Comparison of ENCODE assay signal across 1 cellular context in the genomic region with DNA sequence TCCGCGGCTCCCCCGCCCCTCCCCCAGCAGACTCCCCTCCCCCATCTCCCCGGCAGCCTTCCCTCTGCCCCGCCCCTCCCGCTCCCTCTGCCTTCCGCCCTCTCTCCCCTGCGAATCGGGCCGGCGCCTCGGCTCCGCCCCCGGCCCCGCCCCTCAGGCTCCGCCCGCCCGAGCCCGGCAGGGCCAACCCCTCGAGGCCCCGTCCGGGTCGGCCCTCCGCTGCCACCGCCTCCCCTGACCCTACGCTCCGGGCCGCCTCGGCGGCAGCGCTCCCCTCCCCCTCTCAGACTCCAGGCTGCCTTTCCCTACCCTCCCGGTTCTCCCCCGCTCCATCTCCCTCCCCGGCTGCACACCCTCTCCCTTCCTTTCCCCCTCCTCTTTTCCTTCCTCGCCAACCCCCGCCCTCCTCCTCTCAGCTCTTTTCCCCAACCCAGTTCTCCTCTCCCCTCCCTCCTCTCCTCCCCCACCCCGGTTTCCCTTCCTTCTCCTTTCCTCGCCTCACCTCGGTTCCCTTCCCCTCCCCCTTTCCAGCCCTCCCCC.
TF ChIP-seq lines count a peak whose summit lies in the region.

No MANE protein-coding gene starts in this region.

TF ChIP-seq in K562, 482 proteins besides CTCF, POLR2A, EP300 and RAD21 (continued from another document and continues in another):
- peak in 1 of 2 experiments; percentile 53; a peak in 1 of 4 replicates for TF ChIP-seq NONO (IDR thresholded peaks at IDR 0.05; ENCODE audit: low read depth in 2 of 2, low read length in 1 of 2)
- TF ChIP-seq, protein P1, sequence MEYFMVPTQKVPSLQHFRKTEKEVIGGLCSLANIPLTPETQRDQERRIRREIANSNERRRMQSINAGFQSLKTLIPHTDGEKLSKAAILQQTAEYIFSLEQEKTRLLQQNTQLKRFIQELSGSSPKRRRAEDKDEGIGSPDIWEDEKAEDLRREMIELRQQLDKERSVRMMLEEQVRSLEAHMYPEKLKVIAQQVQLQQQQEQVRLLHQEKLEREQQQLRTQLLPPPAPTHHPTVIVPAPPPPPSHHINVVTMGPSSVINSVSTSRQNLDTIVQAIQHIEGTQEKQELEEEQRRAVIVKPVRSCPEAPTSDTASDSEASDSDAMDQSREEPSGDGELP (CRISPR knock-in tag; IDR thresholded peaks at IDR 0.05; ENCODE audit: borderline replicate concordance): 0 out of 2 replicates have a peak, but pooled peaks have one; percentile 22
- no peak for TF ChIP-seq NR3C1 (CRISPR knock-in tag; IDR thresholded peaks at IDR 0.05)
- TF ChIP-seq TCFL5 (CRISPR knock-in tag; conservative IDR thresholded peaks at IDR 0.05): no peak
- TF ChIP-seq, protein P2, sequence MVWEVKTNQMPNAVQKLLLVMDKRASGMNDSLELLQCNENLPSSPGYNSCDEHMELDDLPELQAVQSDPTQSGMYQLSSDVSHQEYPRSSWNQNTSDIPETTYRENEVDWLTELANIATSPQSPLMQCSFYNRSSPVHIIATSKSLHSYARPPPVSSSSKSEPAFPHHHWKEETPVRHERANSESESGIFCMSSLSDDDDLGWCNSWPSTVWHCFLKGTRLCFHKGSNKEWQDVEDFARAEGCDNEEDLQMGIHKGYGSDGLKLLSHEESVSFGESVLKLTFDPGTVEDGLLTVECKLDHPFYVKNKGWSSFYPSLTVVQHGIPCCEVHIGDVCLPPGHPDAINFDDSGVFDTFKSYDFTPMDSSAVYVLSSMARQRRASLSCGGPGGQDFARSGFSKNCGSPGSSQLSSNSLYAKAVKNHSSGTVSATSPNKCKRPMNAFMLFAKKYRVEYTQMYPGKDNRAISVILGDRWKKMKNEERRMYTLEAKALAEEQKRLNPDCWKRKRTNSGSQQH (CRISPR knock-in tag; IDR thresholded peaks at IDR 0.05): peak; percentile 55; the same call in 1 of the 2 replicates
- peak; percentile 75 for TF ChIP-seq NCOA1 (IDR thresholded peaks at IDR 0.05; ENCODE audit: low read depth)
- TF ChIP-seq SAFB2 (IDR thresholded peaks at IDR 0.05; ENCODE audit: borderline replicate concordance, low read depth, low read length, severe bottlenecking): no peak
- no peak for TF ChIP-seq BDP1 (IDR thresholded peaks at IDR 0.05; ENCODE audit: insufficient read depth, insufficient read length)
- no peak for TF ChIP-seq CREBBP (IDR thresholded peaks at IDR 0.05; ENCODE audit: low read depth, low read length)
- no peak for TF ChIP-seq KAT2B (IDR thresholded peaks at IDR 0.05; ENCODE audit: low read depth, low read length)
- TF ChIP-seq STAT5B (CRISPR knock-in tag; IDR thresholded peaks at IDR 0.05): no peak
- TF ChIP-seq EWSR1 (IDR thresholded peaks at IDR 0.05; ENCODE audit: borderline replicate concordance, low read depth, partially characterized antibody): no peak
- TF ChIP-seq PHTF2 (CRISPR knock-in tag; IDR thresholded peaks at IDR 0.05): no peak
- TF ChIP-seq POLR2AphosphoS5 (IDR thresholded peaks at IDR 0.05; ENCODE audit: control insufficient read depth, insufficient read depth, low read depth, low read length): 0 out of 2 replicates have a peak, but pooled peaks have one; percentile 33
- TF ChIP-seq, protein P3, sequence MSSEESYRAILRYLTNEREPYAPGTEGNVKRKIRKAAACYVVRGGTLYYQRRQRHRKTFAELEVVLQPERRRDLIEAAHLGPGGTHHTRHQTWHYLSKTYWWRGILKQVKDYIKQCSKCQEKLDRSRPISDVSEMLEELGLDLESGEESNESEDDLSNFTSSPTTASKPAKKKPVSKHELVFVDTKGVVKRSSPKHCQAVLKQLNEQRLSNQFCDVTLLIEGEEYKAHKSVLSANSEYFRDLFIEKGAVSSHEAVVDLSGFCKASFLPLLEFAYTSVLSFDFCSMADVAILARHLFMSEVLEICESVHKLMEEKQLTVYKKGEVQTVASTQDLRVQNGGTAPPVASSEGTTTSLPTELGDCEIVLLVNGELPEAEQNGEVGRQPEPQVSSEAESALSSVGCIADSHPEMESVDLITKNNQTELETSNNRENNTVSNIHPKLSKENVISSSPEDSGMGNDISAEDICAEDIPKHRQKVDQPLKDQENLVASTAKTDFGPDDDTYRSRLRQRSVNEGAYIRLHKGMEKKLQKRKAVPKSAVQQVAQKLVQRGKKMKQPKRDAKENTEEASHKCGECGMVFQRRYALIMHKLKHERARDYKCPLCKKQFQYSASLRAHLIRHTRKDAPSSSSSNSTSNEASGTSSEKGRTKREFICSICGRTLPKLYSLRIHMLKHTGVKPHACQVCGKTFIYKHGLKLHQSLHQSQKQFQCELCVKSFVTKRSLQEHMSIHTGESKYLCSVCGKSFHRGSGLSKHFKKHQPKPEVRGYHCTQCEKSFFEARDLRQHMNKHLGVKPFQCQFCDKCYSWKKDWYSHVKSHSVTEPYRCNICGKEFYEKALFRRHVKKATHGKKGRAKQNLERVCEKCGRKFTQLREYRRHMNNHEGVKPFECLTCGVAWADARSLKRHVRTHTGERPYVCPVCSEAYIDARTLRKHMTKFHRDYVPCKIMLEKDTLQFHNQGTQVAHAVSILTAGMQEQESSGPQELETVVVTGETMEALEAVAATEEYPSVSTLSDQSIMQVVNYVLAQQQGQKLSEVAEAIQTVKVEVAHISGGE (CRISPR knock-in tag; IDR thresholded peaks at IDR 0.05): peak in 1 of 3 experiments; percentile 53; a peak in 2 of 6 replicates
- TF ChIP-seq TARDBP (IDR thresholded peaks at IDR 0.05): peak; percentile 91
- TF ChIP-seq YY1 (IDR thresholded peaks at IDR 0.05; ENCODE audit: borderline replicate concordance in 1 of 3, control insufficient read depth in 1 of 3, extremely low read depth in 1 of 3, insufficient read depth in 3 of 3, insufficient read length in 1 of 3, insufficient replicate concordance in 2 of 3, low read depth in 1 of 3, low read length in 2 of 3): peak in 2 of 3 experiments; percentile 26 to 59
- 0 out of 2 replicates have a peak, but pooled peaks have one; percentile 22 for TF ChIP-seq KDM2B (CRISPR knock-in tag; IDR thresholded peaks at IDR 0.05)
- no peak for TF ChIP-seq CBX5 (IDR thresholded peaks at IDR 0.05; ENCODE audit: borderline replicate concordance, low read depth)
- TF ChIP-seq POLR2B (IDR thresholded peaks at IDR 0.05; ENCODE audit: low read depth, partially characterized antibody): peak; percentile 83
- TF ChIP-seq DDX20 (tag; IDR thresholded peaks at IDR 0.05; ENCODE audit: low read depth): no peak
- TF ChIP-seq RBM15 (IDR thresholded peaks at IDR 0.05; ENCODE audit: insufficient read depth, low read length): no peak
- TF ChIP-seq, protein P4, sequence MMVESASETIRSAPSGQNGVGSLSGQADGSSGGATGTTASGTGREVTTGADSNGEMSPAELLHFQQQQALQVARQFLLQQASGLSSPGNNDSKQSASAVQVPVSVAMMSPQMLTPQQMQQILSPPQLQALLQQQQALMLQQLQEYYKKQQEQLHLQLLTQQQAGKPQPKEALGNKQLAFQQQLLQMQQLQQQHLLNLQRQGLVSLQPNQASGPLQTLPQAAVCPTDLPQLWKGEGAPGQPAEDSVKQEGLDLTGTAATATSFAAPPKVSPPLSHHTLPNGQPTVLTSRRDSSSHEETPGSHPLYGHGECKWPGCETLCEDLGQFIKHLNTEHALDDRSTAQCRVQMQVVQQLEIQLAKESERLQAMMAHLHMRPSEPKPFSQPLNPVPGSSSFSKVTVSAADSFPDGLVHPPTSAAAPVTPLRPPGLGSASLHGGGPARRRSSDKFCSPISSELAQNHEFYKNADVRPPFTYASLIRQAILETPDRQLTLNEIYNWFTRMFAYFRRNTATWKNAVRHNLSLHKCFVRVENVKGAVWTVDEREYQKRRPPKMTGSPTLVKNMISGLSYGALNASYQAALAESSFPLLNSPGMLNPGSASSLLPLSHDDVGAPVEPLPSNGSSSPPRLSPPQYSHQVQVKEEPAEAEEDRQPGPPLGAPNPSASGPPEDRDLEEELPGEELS (CRISPR knock-in tag; IDR thresholded peaks at IDR 0.05; ENCODE audit: borderline replicate concordance): no peak
- no peak for TF ChIP-seq NELFE (IDR thresholded peaks at IDR 0.05; ENCODE audit: insufficient read depth, insufficient read length)
- TF ChIP-seq, protein P5, sequence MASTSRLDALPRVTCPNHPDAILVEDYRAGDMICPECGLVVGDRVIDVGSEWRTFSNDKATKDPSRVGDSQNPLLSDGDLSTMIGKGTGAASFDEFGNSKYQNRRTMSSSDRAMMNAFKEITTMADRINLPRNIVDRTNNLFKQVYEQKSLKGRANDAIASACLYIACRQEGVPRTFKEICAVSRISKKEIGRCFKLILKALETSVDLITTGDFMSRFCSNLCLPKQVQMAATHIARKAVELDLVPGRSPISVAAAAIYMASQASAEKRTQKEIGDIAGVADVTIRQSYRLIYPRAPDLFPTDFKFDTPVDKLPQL (IDR thresholded peaks at IDR 0.05; ENCODE audit: extremely low read depth, insufficient read length): no peak
- TF ChIP-seq, protein P6, sequence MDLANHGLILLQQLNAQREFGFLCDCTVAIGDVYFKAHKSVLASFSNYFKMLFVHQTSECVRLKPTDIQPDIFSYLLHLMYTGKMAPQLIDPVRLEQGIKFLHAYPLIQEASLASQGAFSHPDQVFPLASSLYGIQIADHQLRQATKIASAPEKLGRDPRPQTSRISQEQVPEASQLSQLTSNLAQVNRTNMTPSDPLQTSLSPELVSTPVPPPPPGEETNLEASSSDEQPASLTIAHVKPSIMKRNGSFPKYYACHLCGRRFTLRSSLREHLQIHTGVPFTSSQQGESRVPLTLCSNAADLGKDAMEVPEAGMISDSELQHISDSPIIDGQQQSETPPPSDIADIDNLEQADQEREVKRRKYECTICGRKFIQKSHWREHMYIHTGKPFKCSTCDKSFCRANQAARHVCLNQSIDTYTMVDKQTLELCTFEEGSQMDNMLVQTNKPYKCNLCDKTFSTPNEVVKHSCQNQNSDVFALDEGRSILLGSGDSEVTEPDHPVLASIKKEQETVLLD (IDR thresholded peaks at IDR 0.05): peak; percentile 80
- TF ChIP-seq, protein P7, sequence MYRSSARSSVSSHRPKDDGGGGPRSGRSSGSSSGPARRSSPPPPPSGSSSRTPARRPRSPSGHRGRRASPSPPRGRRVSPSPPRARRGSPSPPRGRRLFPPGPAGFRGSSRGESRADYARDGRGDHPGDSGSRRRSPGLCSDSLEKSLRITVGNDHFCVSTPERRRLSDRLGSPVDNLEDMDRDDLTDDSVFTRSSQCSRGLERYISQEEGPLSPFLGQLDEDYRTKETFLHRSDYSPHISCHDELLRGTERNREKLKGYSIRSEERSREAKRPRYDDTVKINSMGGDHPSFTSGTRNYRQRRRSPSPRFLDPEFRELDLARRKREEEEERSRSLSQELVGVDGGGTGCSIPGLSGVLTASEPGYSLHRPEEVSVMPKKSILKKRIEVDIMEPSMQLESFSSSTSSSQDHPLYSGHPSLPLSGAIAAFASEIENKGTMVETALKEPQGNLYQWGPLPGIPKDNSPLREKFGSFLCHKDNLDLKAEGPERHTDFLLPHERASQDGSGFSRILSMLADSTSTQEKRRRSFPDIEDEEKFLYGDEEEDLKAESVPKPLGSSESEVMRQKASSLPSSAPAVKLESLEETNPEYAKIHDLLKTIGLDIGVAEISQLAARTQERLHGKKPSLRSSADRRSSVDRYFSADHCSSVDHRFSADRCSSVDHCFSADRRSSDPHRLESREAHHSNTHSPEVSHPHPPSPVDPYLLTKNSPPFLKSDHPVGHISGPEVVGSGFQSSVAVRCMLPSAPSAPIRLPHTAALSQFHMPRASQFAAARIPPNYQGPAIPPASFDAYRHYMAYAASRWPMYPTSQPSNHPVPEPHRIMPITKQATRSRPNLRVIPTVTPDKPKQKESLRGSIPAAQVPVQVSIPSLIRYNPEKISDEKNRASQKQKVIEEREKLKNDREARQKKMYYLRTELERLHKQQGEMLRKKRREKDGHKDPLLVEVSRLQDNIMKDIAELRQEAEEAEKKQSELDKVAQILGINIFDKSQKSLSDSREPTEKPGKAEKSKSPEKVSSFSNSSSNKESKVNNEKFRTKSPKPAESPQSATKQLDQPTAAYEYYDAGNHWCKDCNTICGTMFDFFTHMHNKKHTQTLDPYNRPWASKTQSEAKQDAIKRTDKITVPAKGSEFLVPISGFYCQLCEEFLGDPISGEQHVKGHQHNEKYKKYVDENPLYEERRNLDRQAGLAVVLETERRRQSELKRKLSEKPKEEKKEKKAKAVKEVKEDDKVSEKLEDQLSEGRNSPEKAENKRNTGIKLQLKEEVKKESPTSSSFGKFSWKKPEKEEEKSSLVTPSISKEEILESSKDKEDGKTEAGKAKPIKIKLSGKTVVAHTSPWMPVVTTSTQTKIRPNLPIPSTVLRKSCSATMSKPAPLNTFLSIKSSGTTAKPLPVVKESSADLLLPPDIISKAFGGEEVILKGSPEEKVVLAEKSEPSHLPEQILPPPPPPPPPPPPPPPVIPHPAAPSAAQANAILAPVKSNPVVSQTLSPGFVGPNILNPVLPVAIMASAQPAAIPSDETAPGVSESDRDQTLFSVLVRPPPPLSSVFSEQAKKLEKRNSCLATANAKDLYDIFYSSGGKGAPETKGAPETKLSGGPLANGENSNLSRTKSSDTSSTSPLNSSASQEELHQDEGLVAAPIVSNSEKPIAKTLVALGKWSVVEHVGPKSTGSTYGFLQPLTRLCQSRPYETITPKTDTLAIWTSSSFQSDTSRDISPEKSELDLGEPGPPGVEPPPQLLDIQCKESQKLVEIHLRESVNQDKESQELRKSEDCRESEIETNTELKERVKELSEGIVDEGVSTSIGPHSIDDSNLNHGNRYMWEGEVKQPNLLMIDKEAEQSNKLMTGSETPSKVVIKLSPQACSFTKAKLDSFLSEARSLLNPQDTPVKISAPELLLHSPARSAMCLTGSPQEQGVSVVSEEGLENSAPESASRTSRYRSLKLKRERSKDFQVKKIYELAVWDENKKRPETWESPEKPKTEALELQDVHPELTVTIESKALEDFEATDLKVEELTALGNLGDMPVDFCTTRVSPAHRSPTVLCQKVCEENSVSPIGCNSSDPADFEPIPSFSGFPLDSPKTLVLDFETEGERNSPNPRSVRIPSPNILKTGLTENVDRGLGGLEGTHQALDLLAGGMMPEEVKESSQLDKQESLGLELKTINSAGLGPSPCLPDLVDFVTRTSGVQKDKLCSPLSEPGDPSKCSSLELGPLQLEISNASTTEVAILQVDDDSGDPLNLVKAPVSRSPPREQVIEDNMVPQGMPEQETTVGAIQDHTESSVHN (IDR thresholded peaks at IDR 0.05; ENCODE audit: borderline replicate concordance in 1 of 2, low read depth in 1 of 2): no peak
- no peak for TF ChIP-seq SRSF1 (IDR thresholded peaks at IDR 0.05; ENCODE audit: low read depth, low read length)
- TF ChIP-seq MEF2D (tag; conservative IDR thresholded peaks at IDR 0.05; ENCODE audit: low read depth): no peak
- TF ChIP-seq PTRF (tag; IDR thresholded peaks at IDR 0.05): no peak
- TF ChIP-seq, protein P8, sequence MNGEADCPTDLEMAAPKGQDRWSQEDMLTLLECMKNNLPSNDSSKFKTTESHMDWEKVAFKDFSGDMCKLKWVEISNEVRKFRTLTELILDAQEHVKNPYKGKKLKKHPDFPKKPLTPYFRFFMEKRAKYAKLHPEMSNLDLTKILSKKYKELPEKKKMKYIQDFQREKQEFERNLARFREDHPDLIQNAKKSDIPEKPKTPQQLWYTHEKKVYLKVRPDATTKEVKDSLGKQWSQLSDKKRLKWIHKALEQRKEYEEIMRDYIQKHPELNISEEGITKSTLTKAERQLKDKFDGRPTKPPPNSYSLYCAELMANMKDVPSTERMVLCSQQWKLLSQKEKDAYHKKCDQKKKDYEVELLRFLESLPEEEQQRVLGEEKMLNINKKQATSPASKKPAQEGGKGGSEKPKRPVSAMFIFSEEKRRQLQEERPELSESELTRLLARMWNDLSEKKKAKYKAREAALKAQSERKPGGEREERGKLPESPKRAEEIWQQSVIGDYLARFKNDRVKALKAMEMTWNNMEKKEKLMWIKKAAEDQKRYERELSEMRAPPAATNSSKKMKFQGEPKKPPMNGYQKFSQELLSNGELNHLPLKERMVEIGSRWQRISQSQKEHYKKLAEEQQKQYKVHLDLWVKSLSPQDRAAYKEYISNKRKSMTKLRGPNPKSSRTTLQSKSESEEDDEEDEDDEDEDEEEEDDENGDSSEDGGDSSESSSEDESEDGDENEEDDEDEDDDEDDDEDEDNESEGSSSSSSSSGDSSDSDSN (IDR thresholded peaks at IDR 0.05; ENCODE audit: borderline replicate concordance in 1 of 2, low read depth in 2 of 2, low read length in 2 of 2): peak in 1 of 2 experiments; percentile 70; a peak in 2 of 4 replicates
- peak; percentile 20; the same call in 1 of the 2 replicates for TF ChIP-seq CREM (IDR thresholded peaks at IDR 0.05; ENCODE audit: low read depth)
- TF ChIP-seq OTX1 (CRISPR knock-in tag; IDR thresholded peaks at IDR 0.05): peak; percentile 69
